ENCODE assay signal across 8 cellular contexts in the genomic region with DNA sequence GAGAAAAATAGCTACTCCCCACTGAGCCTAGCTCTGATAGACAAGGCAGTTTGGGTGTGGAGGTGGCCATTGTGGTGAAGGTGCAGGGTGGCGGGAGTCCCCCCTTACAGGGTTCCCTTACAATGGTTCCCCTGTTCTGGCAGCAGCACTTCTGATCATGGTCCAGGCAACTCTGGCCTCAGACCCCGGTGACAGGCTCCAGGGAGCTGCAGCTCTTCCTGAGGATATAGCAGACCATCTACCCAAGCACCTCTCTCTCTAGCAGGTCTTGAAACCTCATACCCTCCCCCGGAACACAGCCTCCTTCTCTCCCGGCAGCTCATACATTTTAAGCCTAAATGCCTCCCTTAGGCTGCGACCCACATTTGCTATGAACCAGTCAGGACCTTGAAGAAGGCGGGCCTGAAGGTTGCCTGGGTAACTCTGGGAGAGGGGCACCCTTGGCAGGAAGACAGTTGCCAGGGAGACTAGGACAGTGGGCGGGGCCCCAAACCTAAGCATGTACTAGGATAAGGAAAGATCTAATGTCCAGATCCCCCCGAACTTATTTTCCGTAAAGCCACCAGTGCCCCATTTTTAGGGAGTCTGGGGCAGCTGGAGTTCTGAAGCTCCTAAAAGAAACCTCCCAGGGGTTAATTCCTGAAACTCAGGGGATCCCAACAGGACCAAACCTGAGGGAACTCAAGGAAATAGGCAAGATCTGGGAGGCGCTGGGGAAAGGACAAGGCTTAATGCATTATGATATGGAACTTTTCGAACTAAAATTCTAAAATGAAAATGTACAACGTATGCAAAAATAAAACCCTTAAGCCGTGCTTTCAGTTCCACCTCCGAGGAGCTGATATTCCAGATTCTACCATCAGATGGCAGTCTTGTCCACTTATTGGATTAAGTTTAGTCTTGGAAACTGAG. TPM values are rescaled to one million over a fixed set of nuclear protein-coding genes. Genes with fewer than 3 reads are reported as not detected.
DNase-seq lines count a peak whose midpoint lies in the region; ATAC-seq and TF ChIP-seq lines count a peak whose summit lies in the region.

No MANE protein-coding gene starts in this region.

- CTCF ChIA-PET in PC-9 (lab: Charles Lee), result interaction anchor here (0.6 to 2.2 kb wide), 9 partner anchors 9 to 458 kb away, joined by 3 to 21 read pairs (median 3); a partner anchor contains a TSS

- H3K27me3 ChIP-seq in PC-9 (ENCODE audit: insufficient read depth, low read depth) (no peaks in the 10 kb centered on the region), stomach (peaks cover 0 to 13% (median 0%) of the 10 kb centered on the region in 3 donors)

- no peaks in the 10 kb centered on the region for H3K79me2 ChIP-seq in PC-9 (ENCODE audit: low read depth)

- intact Hi-C loops in PC-9 (cut with micrococcal nuclease; ENCODE audit: unreplicated experiment) (loop anchor here (1.0 to 5.0 kb wide), 4 partner anchors 202 to 899 kb away; a partner anchor contains a TSS), stomach (cut with DNase I; ENCODE audit: low total_unique reads) (no loop called here)

- no peak for TF ChIP-seq POLR2A in stomach (IDR thresholded peaks at IDR 0.05)

- peak; percentile 90 for ATAC-seq in GM21619 (IDR thresholded peaks at IDR 0.05; ENCODE audit: unreplicated experiment)
- peak; percentile 81 for ATAC-seq in activated T-cell treated with anti-CD3 and anti-CD28 coated beads, Interleukin-2, amount 50 U/mL, for 72 hours (replicated peaks in 1 of 2)
- peak; percentile 65 to 80 for ATAC-seq in naive thymus-derived CD8-positive, alpha-beta T cell

- no peak for TF ChIP-seq EP300 in stomach (IDR thresholded peaks at IDR 0.05)

- no peaks in the 10 kb centered on the region for H3K9me2 ChIP-seq in PC-9 (ENCODE audit: insufficient read depth)

- H3K4me3 Mint-ChIP-seq in activated T-cell treated with anti-CD3 and anti-CD28 coated beads, Interleukin-2, amount 50 U/mL, for 72 hours, result peak overlapping the region; percentile 80 to 81
- H3K4me3 Mint-ChIP-seq in naive thymus-derived CD8-positive, alpha-beta T cell, result peak overlapping the region; percentile 82 to 95 (median 93)

- POLR2A ChIA-PET in PC-9 (lab: Charles Lee; ENCODE audit: unreplicated experiment), result interaction anchor here (1.0 to 1.3 kb wide), 2 partner anchors 9 to 195 kb away, joined by 6 to 7 read pairs; a partner anchor contains a TSS
- POLR2A ChIA-PET in naive thymus-derived CD8-positive, alpha-beta T cell (lab: Charles Lee), result interaction anchor here (0.6 to 4.7 kb wide), 25 partner anchors 8 to 797 kb away, joined by 3 to 60 read pairs (median 5); a partner anchor contains a TSS

- peak; percentile 90 for TF ChIP-seq CTCF in PC-9 (conservative IDR thresholded peaks at IDR 0.05)
- peak; percentile 73 for TF ChIP-seq CTCF in fibroblast of pulmonary artery (IDR thresholded peaks at IDR 0.05; ENCODE audit: low read length, missing control alignments)
- peak in 5 of 7 experiments; percentile 75 to 94 (median 86) for TF ChIP-seq CTCF in stomach (IDR thresholded peaks at IDR 0.05)

- H3K36me3 ChIP-seq in PC-9 (ENCODE audit: low read depth) (no peaks in the 10 kb centered on the region), stomach (no peaks in the 10 kb centered on the region)

- peak overlapping the region; percentile 98 for H3K4me2 ChIP-seq in PC-9

- no peaks in the 10 kb centered on the region for H3K9me3 Mint-ChIP-seq in activated T-cell treated with anti-CD3 and anti-CD28 coated beads, Interleukin-2, amount 50 U/mL, for 72 hours
- H3K9me3 Mint-ChIP-seq in naive thymus-derived CD8-positive, alpha-beta T cell, result no peaks in the 10 kb centered on the region

- H3K36me3 Mint-ChIP-seq in activated T-cell treated with anti-CD3 and anti-CD28 coated beads, Interleukin-2, amount 50 U/mL, for 72 hours (ENCODE audit: insufficient read depth in 2 of 2), result peaks cover 0 to 2% of the 10 kb centered on the region in 2 donors
- no peaks in the 10 kb centered on the region for H3K36me3 Mint-ChIP-seq in naive thymus-derived CD8-positive, alpha-beta T cell

- H3K27me3 Mint-ChIP-seq in activated T-cell treated with anti-CD3 and anti-CD28 coated beads, Interleukin-2, amount 50 U/mL, for 72 hours (ENCODE audit: low read depth), result no peaks in the 10 kb centered on the region
- no peaks in the 10 kb centered on the region for H3K27me3 Mint-ChIP-seq in naive thymus-derived CD8-positive, alpha-beta T cell

- peak overlapping the region; percentile 17 for H3K27ac Mint-ChIP-seq in activated T-cell treated with anti-CD3 and anti-CD28 coated beads, Interleukin-2, amount 50 U/mL, for 72 hours
- peak overlapping the region; percentile 77 to 98 (median 95) for H3K27ac Mint-ChIP-seq in naive thymus-derived CD8-positive, alpha-beta T cell

- WGBS in stomach, 5 donors, result 0 to 1% (median 1%) methylated on average over 14 of the region's 14 CpGs

- H3K9me3 ChIP-seq in PC-9 (ENCODE audit: insufficient read depth, low read depth) (no peaks in the 10 kb centered on the region), stomach (no peaks in the 10 kb centered on the region)

- H2AFZ ChIP-seq in PC-9, result peak overlapping the region; percentile 75

- no peaks in the 10 kb centered on the region for H4K20me1 ChIP-seq in PC-9 (ENCODE audit: insufficient read depth)

- H3K4me3 ChIP-seq in Jurkat, Clone E6-1 (ENCODE audit: low read length), result peak overlapping the region; percentile 73
- H3K4me3 ChIP-seq in PC-9 (peak overlapping the region; percentile 74), fibroblast of pulmonary artery (replicated peaks; ENCODE audit: low read depth, low read length) (peak overlapping the region; percentile 84), stomach (peak overlapping the region; percentile 52 to 60 (median 58))

- H3K4me1 ChIP-seq in PC-9 (replicated peaks; ENCODE audit: insufficient read depth) (peaks cover 12% of the 10 kb centered on the region), stomach (peaks cover 11 to 32% (median 27%) of the 10 kb centered on the region in 4 donors)

- BruUV-seq in PC-9 (replicated peaks; lab: Mats Ljungman, UMichigan), result no TSS peak

- H3K27ac ChIP-seq in PC-9 (no peak overlapping the region), stomach (peak overlapping the region; percentile 68 to 88 (median 82))

- peak; percentile 62 for DNase-seq in DMS79 (lab: John Stamatoyannopoulos, UW)
- DNase-seq in Jurkat, Clone E6-1 (ENCODE audit: low read depth, low spot score), result peak; percentile 97
- DNase-seq in PC-9, result peak; percentile 68 to 71
- DNase-seq in activated T-cell treated with anti-CD3 and anti-CD28 coated beads, Interleukin-2, amount 50 U/mL, for 72 hours, result peak; percentile 86 to 89
- peak; percentile 89 for DNase-seq in fibroblast of pulmonary artery (ENCODE audit: low read depth)
- peak; percentile 48 to 91 (median 80) for DNase-seq in naive thymus-derived CD8-positive, alpha-beta T cell
- DNase-seq in stomach, result peak; percentile 68

- H3K4me1 Mint-ChIP-seq in activated T-cell treated with anti-CD3 and anti-CD28 coated beads, Interleukin-2, amount 50 U/mL, for 72 hours (ENCODE audit: low read depth), result peaks cover 26% of the 10 kb centered on the region
- peaks cover 16 to 32% (median 26%) of the 10 kb centered on the region in 4 donors for H3K4me1 Mint-ChIP-seq in naive thymus-derived CD8-positive, alpha-beta T cell

- H3F3A ChIP-seq in PC-9 (ENCODE audit: insufficient read depth, low read depth), result peaks cover 10% of the 10 kb centered on the region; the same call in 1 of the 2 replicates

RNA-seq across cellular contexts. Expression of a gene that starts 4.6 kb away (rescaled TPM):
- 9.4 TPM for polyA plus RNA-seq in Jurkat, Clone E6-1 (2012; ENCODE audit: insufficient read depth, insufficient read length)
- total RNA-seq in PC-9 (2021) (7.5 and 9.4 TPM in 2 replicates), stomach (1 to 10 TPM in 3 of 5 donors, under 1 TPM in 2; 0.29 to 4.6 (median 1.7) TPM)
- total RNA-seq in activated T-cell treated with anti-CD3 and anti-CD28 coated beads, Interleukin-2, amount 50 U/mL, for 72 hours, result 1 to 10 TPM; 3.4 to 4.8 TPM
- 1 to 10 TPM; 5.8 to 7.7 TPM for total RNA-seq in naive thymus-derived CD8-positive, alpha-beta T cell
- polyA plus RNA-seq in naive thymus-derived CD8-positive, alpha-beta T cell, result 1 to 10 TPM in 1 of 3 donors, under 1 TPM in 2; 0.82 to 1.5 (median 0.99) TPM
- 1 to 10 TPM; 1.1 to 6.5 (median 3.5) TPM for polyA plus RNA-seq in stomach

RNA-seq across cellular contexts. Expression of a gene that starts 9.6 kb away (rescaled TPM):
- polyA plus RNA-seq in Jurkat, Clone E6-1 (2012; ENCODE audit: insufficient read depth, insufficient read length), result 177 TPM
- total RNA-seq in PC-9 (2021) (434 and 536 TPM in 2 replicates), stomach (1,000 to 10,000 TPM in 1 of 5 donors, 100 to 1,000 TPM in 3, 10 to 100 TPM in 1; 71.2 to 1,329 (median 399) TPM)
- 100 to 1,000 TPM; 122 to 154 TPM for total RNA-seq in activated T-cell treated with anti-CD3 and anti-CD28 coated beads, Interleukin-2, amount 50 U/mL, for 72 hours
- total RNA-seq in naive thymus-derived CD8-positive, alpha-beta T cell, result 10 to 100 TPM; 41.0 to 46.5 TPM
- 100 to 1,000 TPM; 119 to 412 (median 135) TPM for polyA plus RNA-seq in naive thymus-derived CD8-positive, alpha-beta T cell
- 100 to 1,000 TPM; 455 to 899 (median 803) TPM for polyA plus RNA-seq in stomach

RNA-seq across cellular contexts. Expression of a gene that starts 18.2 kb away (rescaled TPM):
- 4.6 TPM for polyA plus RNA-seq in Jurkat, Clone E6-1 (2012; ENCODE audit: insufficient read depth, insufficient read length)
- total RNA-seq in PC-9 (2021) (8.1 and 12.6 TPM in 2 replicates), stomach (10 to 100 TPM in 3 of 5 donors, 1 to 10 TPM in 2; 4.0 to 41.2 (median 19.3) TPM)
- 1 to 10 TPM; 7.3 to 9.3 TPM for total RNA-seq in activated T-cell treated with anti-CD3 and anti-CD28 coated beads, Interleukin-2, amount 50 U/mL, for 72 hours
- 10 to 100 TPM; 28.8 to 30.4 TPM for total RNA-seq in naive thymus-derived CD8-positive, alpha-beta T cell
- polyA plus RNA-seq in naive thymus-derived CD8-positive, alpha-beta T cell, result 1 to 10 TPM in 2 of 3 donors, not detected in 1; 1.0 to 1.4 TPM
- 10 to 100 TPM in 1 of 3 donors, 1 to 10 TPM in 2; 3.2 to 10.3 (median 9.7) TPM for polyA plus RNA-seq in stomach

RNA-seq across cellular contexts. Expression of a gene that starts 22.5 kb away (rescaled TPM):
- 218 TPM for polyA plus RNA-seq in Jurkat, Clone E6-1 (2012; ENCODE audit: insufficient read depth, insufficient read length)
- 81.1 and 101 TPM in 2 replicates for total RNA-seq in PC-9 (2021)
- 100 to 1,000 TPM; 116 to 121 TPM for total RNA-seq in activated T-cell treated with anti-CD3 and anti-CD28 coated beads, Interleukin-2, amount 50 U/mL, for 72 hours
- total RNA-seq in naive thymus-derived CD8-positive, alpha-beta T cell, result 10 to 100 TPM; 62.9 to 65.7 TPM
- polyA plus RNA-seq in naive thymus-derived CD8-positive, alpha-beta T cell, result 100 to 1,000 TPM in 2 of 3 donors, 10 to 100 TPM in 1; 84.3 to 133 (median 117) TPM
- total RNA-seq in stomach, result 100 to 1,000 TPM in 3 of 5 donors, 10 to 100 TPM in 2; 12.8 to 392 (median 114) TPM
- 100 to 1,000 TPM; 349 to 451 (median 411) TPM for polyA plus RNA-seq in stomach

RNA-seq across cellular contexts. Expression of a gene that starts 30.7 kb away (rescaled TPM):
- 6.4 TPM for polyA plus RNA-seq in Jurkat, Clone E6-1 (2012; ENCODE audit: insufficient read depth, insufficient read length)
- total RNA-seq in PC-9 (2021) (2.7 and 3.1 TPM in 2 replicates), stomach (100 to 1,000 TPM in 1 of 5 donors, 10 to 100 TPM in 4; 10.3 to 188 (median 58.0) TPM)
- 1 to 10 TPM; 6.6 to 8.9 TPM for total RNA-seq in activated T-cell treated with anti-CD3 and anti-CD28 coated beads, Interleukin-2, amount 50 U/mL, for 72 hours
- 1 to 10 TPM; 5.2 to 7.0 TPM for total RNA-seq in naive thymus-derived CD8-positive, alpha-beta T cell
- 1 to 10 TPM in 2 of 3 donors, not detected in 1; 1.5 to 1.7 TPM for polyA plus RNA-seq in naive thymus-derived CD8-positive, alpha-beta T cell
- polyA plus RNA-seq in stomach, result 10 to 100 TPM in 1 of 3 donors, 1 to 10 TPM in 2; 3.5 to 40.6 (median 5.8) TPM
